In genomic region chr7:85737426-85737825, GRCh38 we compare ENCODE assay signal across 23 cellular contexts.
"Had no signal": no experiment of that assay in that cellular context is flagged by ENCODE, and none has a peak within 500 bp of the region (broad histone marks: within the 10 kb centered on the region; RNA-seq: fewer than 3 reads in every experiment).

No MANE protein-coding gene starts in this region.

- H3K4me1 Mint-ChIP-seq: central memory CD8-positive, alpha-beta T cell had no signal

- H3K36me3 Mint-ChIP-seq: activated naive CD8-positive, alpha-beta T cell; brain had no signal

- H3K4me2 ChIP-seq: KMS-11, SK-N-SH had no signal

- ATAC-seq: activated CD8-positive, alpha-beta T cell treated with anti-CD3 and anti-CD28 coated beads, Interleukin-2, amount 10 ng/mL, durations not matched to agents 7 days and 5 days; WTC11 had no signal

- H3K9me3 ChIP-seq: SK-N-SH had no signal

- DNase-seq: activated CD4-positive, alpha-beta T cell treated with anti-CD3 and anti-CD28 coated beads for 48 hours; activated CD4-positive, alpha-beta T cell treated with anti-CD3 and anti-CD28 coated beads, Interleukin-2, amount 50 U/mL, for 4 hours; activated CD4-positive, CD25-positive, alpha-beta regulatory T cell treated with anti-CD3 and anti-CD28 coated beads, Interleukin-2, amount 50 U/mL, for 72 hours; activated CD8-positive, alpha-beta memory T cell treated with anti-CD3 and anti-CD28 coated beads, Interleukin-2, amount 50 U/mL, for 48 hours; activated CD8-positive, alpha-beta T cell treated with anti-CD3 and anti-CD28 coated beads, Interleukin-2, amount 10 ng/mL, durations not matched to agents 7 days and 5 days; activated effector memory CD4-positive, alpha-beta T cell treated with Interleukin-2 at 50 U/mL for 16 hours; activated naive CD4-positive, alpha-beta T cell; activated T-cell treated with anti-CD3 and anti-CD28 coated beads, Interleukin-2, amount 50 U/mL, for 1 hour; amygdala; NCI-H1092 treated with DMSO at 0.1 percent for 48 hours; NCI-H1417 treated with DMSO at 0.1 percent for 48 hours; NCI-H187; NCI-H2081; NCI-H526; NCI-H82; SIG-M5; SK-N-SH; T-helper 1 cell had no signal

- H3K4me3 Mint-ChIP-seq: activated CD8-positive, alpha-beta T cell treated with anti-CD3 and anti-CD28 coated beads, Interleukin-2, amount 10 ng/mL, durations not matched to agents 7 days and 5 days; activated naive CD8-positive, alpha-beta T cell; brain; central memory CD8-positive, alpha-beta T cell; WTC11 had no signal

- H3K27me3 Mint-ChIP-seq: activated naive CD8-positive, alpha-beta T cell; central memory CD8-positive, alpha-beta T cell had no signal

- H3K9ac ChIP-seq: KMS-11, SK-N-SH had no signal

- H3K27ac ChIP-seq: KMS-11 had no signal

- H3K27ac Mint-ChIP-seq: activated CD8-positive, alpha-beta T cell treated with anti-CD3 and anti-CD28 coated beads, Interleukin-2, amount 10 ng/mL, durations not matched to agents 7 days and 5 days; activated naive CD8-positive, alpha-beta T cell; brain; WTC11 had no signal
